Comparison of ENCODE assay signal across 22 cellular contexts in genomic region chr6:12394170-12394569, GRCh38.
DNase-seq lines count a peak whose midpoint lies in the region; ATAC-seq, FAIRE-seq and TF ChIP-seq lines count a peak whose summit lies in the region.
"Had no signal": no experiment of that assay in that cellular context is flagged by ENCODE, and none has a peak within 500 bp of the region (broad histone marks: within the 10 kb centered on the region; RNA-seq: fewer than 3 reads in every experiment).

No MANE protein-coding gene starts in this region.

- H3K9me3 Mint-ChIP-seq in GM23338: no peaks in the 10 kb centered on the region
- peaks cover 6% of the 10 kb centered on the region for H3K9me3 Mint-ChIP-seq in progenitor cell of endocrine pancreas (ENCODE audit: low read depth)
- H3K9me3 Mint-ChIP-seq in activated CD4-positive, alpha-beta T cell treated with anti-CD3 and anti-CD28 coated beads for 36 hours (ENCODE audit: low read depth): no peaks in the 10 kb centered on the region
- H3K9me3 Mint-ChIP-seq: CD4-positive, alpha-beta T cell; CD8-positive, alpha-beta T cell had no signal

- peaks cover 3% of the 10 kb centered on the region; the same call in 2 of the 3 replicates for H3K4me1 Mint-ChIP-seq in GM23338
- H3K4me1 Mint-ChIP-seq in progenitor cell of endocrine pancreas (ENCODE audit: low read depth): peaks cover 22% of the 10 kb centered on the region
- no peaks in the 10 kb centered on the region for H3K4me1 Mint-ChIP-seq in activated CD4-positive, alpha-beta T cell treated with anti-CD3 and anti-CD28 coated beads for 36 hours
- H3K4me1 Mint-ChIP-seq: B cell had no signal

- CTCF ChIA-PET in endothelial cell of umbilical vein (lab: Charles Lee): interaction anchor here (1.5 to 3.1 kb wide), 2 partner anchors 84 to 208 kb away, joined by 4 to 29 read pairs; no protein-coding TSS in a partner anchor
- CTCF ChIA-PET in activated CD4-positive, alpha-beta T cell treated with anti-CD3 and anti-CD28 coated beads for 36 hours (lab: Charles Lee): no interaction called here

- TF ChIP-seq CTCF in GM23338 (conservative IDR thresholded peaks at IDR 0.05; ENCODE audit: low read depth in 2 of 2) (no peak), endothelial cell of umbilical vein (IDR thresholded peaks at IDR 0.05; ENCODE audit: extremely low read depth in 1 of 2, insufficient read depth in 1 of 2, low read depth in 1 of 2, low read length in 2 of 2) (no peak), progenitor cell of endocrine pancreas (IDR thresholded peaks at IDR 0.05; ENCODE audit: unreplicated experiment) (no peak)

- H3K4me3 ChIP-seq in GM23338: no peak overlapping the region
- H3K4me3 ChIP-seq in endothelial cell of umbilical vein (replicated peaks in 1 of 3; ENCODE audit: insufficient read depth in 1 of 3, low read depth in 1 of 3, low read length in 3 of 3): no peak overlapping the region
- H3K4me3 ChIP-seq: BLaER1 treated with 17β-estradiol and CSF1 and Interleukin-3, amounts not matched to agents 10 nM and 100 nM had no signal

- H3K9me2 ChIP-seq in GM23338 (ENCODE audit: insufficient read depth): peaks cover 8% of the 10 kb centered on the region; the same call in 1 of the 2 replicates

- H3K27ac ChIP-seq in GM23338 (ENCODE audit: low read depth) (no peak overlapping the region), endothelial cell of umbilical vein (ENCODE audit: insufficient read depth, low read depth, low read length) (peak overlapping the region; percentile 85)
- H3K27ac ChIP-seq: BLaER1 treated with 17β-estradiol and CSF1 and Interleukin-3, amounts not matched to agents 10 nM and 100 nM; C4-2B had no signal

- no peaks in the 10 kb centered on the region for H3K36me3 Mint-ChIP-seq in GM23338 (ENCODE audit: low read depth)
- no peaks in the 10 kb centered on the region for H3K36me3 Mint-ChIP-seq in progenitor cell of endocrine pancreas (ENCODE audit: insufficient read depth)
- H3K36me3 Mint-ChIP-seq in activated CD4-positive, alpha-beta T cell treated with anti-CD3 and anti-CD28 coated beads for 36 hours (ENCODE audit: low read depth): no peaks in the 10 kb centered on the region
- H3K36me3 Mint-ChIP-seq: CD8-positive, alpha-beta T cell had no signal

- H2AFZ ChIP-seq in GM23338: peak overlapping the region; percentile 48; the same call in 1 of the 2 replicates
- H2AFZ ChIP-seq in endothelial cell of umbilical vein (ENCODE audit: low read depth, low read length): peak overlapping the region; percentile 55

- H3F3A ChIP-seq in GM23338 (replicated peaks; ENCODE audit: low read depth): no peaks in the 10 kb centered on the region

- H3K36me3 ChIP-seq in GM23338 (ENCODE audit: insufficient read depth): no peaks in the 10 kb centered on the region
- no peaks in the 10 kb centered on the region for H3K36me3 ChIP-seq in endothelial cell of umbilical vein (ENCODE audit: control insufficient read depth in 2 of 2, extremely low read depth in 1 of 2, insufficient read depth in 2 of 2, low read length in 2 of 2)
- H3K36me3 ChIP-seq: BLaER1 treated with 17β-estradiol and CSF1 and Interleukin-3, amounts not matched to agents 10 nM and 100 nM had no signal

- H3K27me3 ChIP-seq in GM23338 (ENCODE audit: insufficient read depth): no peaks in the 10 kb centered on the region
- H3K27me3 ChIP-seq in endothelial cell of umbilical vein (ENCODE audit: control insufficient read depth in 2 of 2, insufficient read depth in 2 of 2, low read length in 2 of 2): no peaks in the 10 kb centered on the region
- H3K27me3 ChIP-seq: BLaER1 treated with 17β-estradiol and CSF1 and Interleukin-3, amounts not matched to agents 10 nM and 100 nM had no signal

- POLR2A ChIA-PET in endothelial cell of umbilical vein (lab: Charles Lee): no interaction called here
- POLR2A ChIA-PET in activated CD4-positive, alpha-beta T cell treated with anti-CD3 and anti-CD28 coated beads for 36 hours (lab: Charles Lee): no interaction called here

- H3K4me1 ChIP-seq in GM23338 (ENCODE audit: insufficient read depth): no peaks in the 10 kb centered on the region
- peaks cover 26% of the 10 kb centered on the region for H3K4me1 ChIP-seq in endothelial cell of umbilical vein (ENCODE audit: control insufficient read depth, extremely low read depth, insufficient read depth, low read length)

- H3K4me2 ChIP-seq in GM23338 (no peak overlapping the region), endothelial cell of umbilical vein (ENCODE audit: insufficient read depth, low read length) (peak overlapping the region; percentile 27)
- H3K4me2 ChIP-seq: BLaER1 treated with 17β-estradiol and CSF1 and Interleukin-3, amounts not matched to agents 10 nM and 100 nM had no signal

- dilution Hi-C loops in endothelial cell of umbilical vein (cut with MboI; ENCODE audit: extremely low pct_ligation_motif_present, low sequenced_read_pairs): no loop called here

- ATAC-seq in GM23338: no peak
- no peak for ATAC-seq in HG03521 (IDR thresholded peaks at IDR 0.05; ENCODE audit: unreplicated experiment)
- ATAC-seq in activated CD4-positive, alpha-beta T cell treated with anti-CD3 and anti-CD28 coated beads for 36 hours: no peak
- ATAC-seq: CD8-positive, alpha-beta T cell had no signal

- no peaks in the 10 kb centered on the region for H3K79me2 ChIP-seq in GM23338 (replicated peaks; ENCODE audit: insufficient read depth)
- no peaks in the 10 kb centered on the region for H3K79me2 ChIP-seq in endothelial cell of umbilical vein (ENCODE audit: control insufficient read depth, insufficient read depth, low read length)

- peak overlapping the region; percentile 58 for H3K9ac ChIP-seq in endothelial cell of umbilical vein (replicated peaks; ENCODE audit: extremely low read depth, insufficient read depth, low read length)
- H3K9ac ChIP-seq: BLaER1 treated with 17β-estradiol and CSF1 and Interleukin-3, amounts not matched to agents 10 nM and 100 nM had no signal

- H4K20me1 ChIP-seq in GM23338 (replicated peaks; ENCODE audit: insufficient read depth) (no peaks in the 10 kb centered on the region), endothelial cell of umbilical vein (replicated peaks; ENCODE audit: control insufficient read depth, extremely low read depth, insufficient read depth, low read length) (no peaks in the 10 kb centered on the region)
- H4K20me1 ChIP-seq: BLaER1 treated with 17β-estradiol and CSF1 and Interleukin-3, amounts not matched to agents 10 nM and 100 nM had no signal

- no peaks in the 10 kb centered on the region for H3K9me1 ChIP-seq in endothelial cell of umbilical vein (replicated peaks; ENCODE audit: control insufficient read depth, extremely low read depth, insufficient read depth, low read length)

- peaks cover 4% of the 10 kb centered on the region for H3K27me3 Mint-ChIP-seq in GM23338 (ENCODE audit: insufficient read depth, low read depth, poor library complexity)
- peaks cover 4% of the 10 kb centered on the region for H3K27me3 Mint-ChIP-seq in progenitor cell of endocrine pancreas
- peaks cover 14% of the 10 kb centered on the region for H3K27me3 Mint-ChIP-seq in activated CD4-positive, alpha-beta T cell treated with anti-CD3 and anti-CD28 coated beads for 36 hours

- H3K9me3 ChIP-seq in endothelial cell of umbilical vein (replicated peaks; ENCODE audit: control insufficient read depth, insufficient read depth, low read length): no peaks in the 10 kb centered on the region

- no peak overlapping the region for H3K27ac Mint-ChIP-seq in GM23338
- H3K27ac Mint-ChIP-seq in progenitor cell of endocrine pancreas: peak overlapping the region; percentile 45
- no peak overlapping the region for H3K27ac Mint-ChIP-seq in activated CD4-positive, alpha-beta T cell treated with anti-CD3 and anti-CD28 coated beads for 36 hours
- H3K27ac Mint-ChIP-seq: B cell; CD4-positive, alpha-beta T cell; CD8-positive, alpha-beta T cell had no signal

- no peak for DNase-seq in GM23338 (ENCODE audit: low spot score)
- DNase-seq in endothelial cell of umbilical vein (ENCODE audit: low read depth, low spot score): peak; percentile 75
- DNase-seq in progenitor cell of endocrine pancreas (ENCODE audit: low spot score, unreplicated experiment): no peak
- no peak for DNase-seq in GM12891 (ENCODE audit: insufficient read length, low spot score)
- DNase-seq in activated CD4-positive, alpha-beta T cell treated with anti-CD3 and anti-CD28 coated beads for 36 hours: no peak
- DNase-seq: 8988T; AML-193; Caco-2; Calu3; CD4-positive, alpha-beta T cell; CD8-positive, alpha-beta T cell; DMS79 treated with DMSO at 0.1 percent for 48 hours; GF-D8 had no signal

- TF ChIP-seq POLR2A in endothelial cell of umbilical vein (IDR thresholded peaks at IDR 0.05; ENCODE audit: low read depth, low read length) (no peak), GM12891 (IDR thresholded peaks at IDR 0.05; ENCODE audit: low read depth, low read length) (no peak)

- H3K4me3 Mint-ChIP-seq in GM23338: no peak overlapping the region
- H3K4me3 Mint-ChIP-seq in progenitor cell of endocrine pancreas (ENCODE audit: low read depth): no peak overlapping the region
- no peak overlapping the region for H3K4me3 Mint-ChIP-seq in activated CD4-positive, alpha-beta T cell treated with anti-CD3 and anti-CD28 coated beads for 36 hours
- H3K4me3 Mint-ChIP-seq: B cell; CD4-positive, alpha-beta T cell; CD8-positive, alpha-beta T cell had no signal

- peak; percentile 72 for FAIRE-seq in endothelial cell of umbilical vein (lab: Jason Lieb, UNC)
- FAIRE-seq in GM12891 (lab: Jason Lieb, UNC): no peak
- FAIRE-seq: A204.1, D721Med, G401.6, GM12892, GM18507 had no signal

- intact Hi-C loops in endothelial cell of umbilical vein (cut with micrococcal nuclease): loop anchor here (1.0 to 5.0 kb wide), 2 partner anchors 143 to 193 kb away; no protein-coding TSS in a partner anchor
- intact Hi-C loops in activated CD4-positive, alpha-beta T cell treated with anti-CD3 and anti-CD28 coated beads for 36 hours (cut with DNase I, micrococcal nuclease): no loop called here

- BruUV-seq in endothelial cell of umbilical vein (replicated peaks; lab: Mats Ljungman, UMichigan): no TSS peak

TF ChIP-seq in endothelial cell of umbilical vein, 7 proteins besides CTCF, POLR2A, EP300 and RAD21:
- TF ChIP-seq FOS (IDR thresholded peaks at IDR 0.05; ENCODE audit: borderline replicate concordance, insufficient read depth, low read length) (no peak), GATA2 (IDR thresholded peaks at IDR 0.05; ENCODE audit: insufficient read depth, insufficient read length, low read depth, low read length) (peak; percentile 23)
TF ChIP-seq in endothelial cell of umbilical vein: peak in this region for 1.

TF ChIP-seq in GM12891, 5 proteins besides CTCF, POLR2A, EP300 and RAD21:
- TF ChIP-seq PAX5 (IDR thresholded peaks at IDR 0.05; ENCODE audit: insufficient read depth, low read length, severe bottlenecking) (no peak), SPI1 (IDR thresholded peaks at IDR 0.05; ENCODE audit: low read depth, low read length) (no peak), TAF1 (IDR thresholded peaks at IDR 0.05; ENCODE audit: low read depth, low read length) (no peak), POLR2AphosphoS5 (IDR thresholded peaks at IDR 0.05; ENCODE audit: low read depth, low read length) (no peak), POU2F2 (IDR thresholded peaks at IDR 0.05; ENCODE audit: low read depth, low read length) (no peak)
